Comparison of ENCODE assay signal across 24 cellular contexts in genomic region chr1:171803461-171804022, GRCh38. TPM values are rescaled to one million over a fixed set of nuclear protein-coding genes. Genes with fewer than 3 reads are reported as not detected.
"Had no signal": no experiment of that assay in that cellular context is flagged by ENCODE, and none has a peak within 500 bp of the region (broad histone marks: within the 10 kb centered on the region; RNA-seq: fewer than 3 reads in every experiment).

No MANE protein-coding gene starts in this region.

- H3K9me3 ChIP-seq: SK-N-SH had no signal

- H3K27ac ChIP-seq: KMS-11, RWPE1 had no signal

- H3K4me3 Mint-ChIP-seq: IgD-negative memory B cell had no signal

- H3K27ac Mint-ChIP-seq: IgD-negative memory B cell had no signal

- ATAC-seq: HepG2, K562, Panc1, PC-3 had no signal

- DNase-seq: MM.1S; NCI-H1092 treated with DMSO at 0.1 percent for 48 hours; NCI-H1436; NCI-H187; NCI-H2029; NCI-H2081 treated with DMSO at 0.1 percent for 48 hours; NCI-H2171; NCI-H226; NCI-H446; NCI-H510A; NCI-H524 treated with DMSO at 0.1 percent for 48 hours; NCI-H69; NCI-H774; NK-92 treated with Interleukin-12 subunit alpha and Interleukin-12 subunit beta, amount 100 ng/mL, for 24 hours; PC-3; SHP77; SK-N-SH; SW 1271 had no signal

- H3K4me2 ChIP-seq: KMS-11, SK-N-SH had no signal

- H3K9ac ChIP-seq: KMS-11, SK-N-SH had no signal

- H3K27me3 Mint-ChIP-seq: IgD-negative memory B cell had no signal

- H3K9me3 Mint-ChIP-seq: IgD-negative memory B cell had no signal

- H3K4me3 ChIP-seq: K562 had no signal

RNA-seq across cellular contexts. Expression of gene DNM3, which starts 37.8 kb away (rescaled TPM):
- total RNA-seq: HepG2 had no signal
